In the genomic region with DNA sequence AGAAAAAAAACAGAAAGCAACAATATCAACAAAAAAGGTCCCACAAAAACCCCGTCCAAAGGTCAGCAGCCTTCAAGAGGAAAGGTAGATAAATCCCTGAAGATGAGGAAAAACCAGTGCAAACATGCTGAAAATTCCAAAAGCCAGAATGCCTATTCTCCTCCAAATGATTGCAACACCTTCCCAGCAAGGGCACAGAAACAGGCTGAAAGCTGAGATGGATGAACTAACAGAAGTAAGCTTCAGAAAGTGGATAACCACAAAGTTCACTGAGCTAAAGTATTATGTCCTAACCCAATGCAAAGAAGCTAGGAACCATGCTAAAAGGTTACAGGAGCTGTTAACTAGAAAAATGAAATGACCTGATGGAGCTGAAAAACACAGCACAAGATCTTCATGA, we compare ENCODE assay signal across 18 cellular contexts.
"Had no signal": no experiment of that assay in that cellular context is flagged by ENCODE, and none has a peak within 500 bp of the region (broad histone marks: within the 10 kb centered on the region; RNA-seq: fewer than 3 reads in every experiment).

No MANE protein-coding gene starts in this region.

- H3K27ac ChIP-seq: coronary artery, heart left ventricle, parathyroid adenoma, prostate gland, stomach, thoracic aorta, transverse colon had no signal

- H3K9ac ChIP-seq: parathyroid adenoma had no signal

- H2AFZ ChIP-seq: parathyroid adenoma had no signal

- H3K4me1 ChIP-seq: heart left ventricle, parathyroid adenoma, prostate gland, stomach, transverse colon had no signal

- H3K9me3 ChIP-seq: prostate gland had no signal

- H3K36me3 ChIP-seq: heart left ventricle, prostate gland, stomach, thoracic aorta, transverse colon had no signal

- DNase-seq: effector CD4-positive, alpha-beta T cell; heart left ventricle; hypothalamus; islet precursor cell; mammary epithelial cell; naive thymus-derived CD4-positive, alpha-beta T cell; nephron progenitor cell; retina; small intestine; stimulated activated CD4-positive, alpha-beta T cell treated with anti-CD3 and anti-CD28 coated beads, Interleukin-12 subunit alpha, Interleukin-12 subunit beta, amount 100 ng/mL, for 4 hours; stimulated activated naive CD4-positive, alpha-beta T cell; stomach; substantia nigra; transverse colon had no signal

- H3K79me2 ChIP-seq: parathyroid adenoma had no signal

- H3K27me3 ChIP-seq: stomach, transverse colon had no signal

- H3K4me3 ChIP-seq: coronary artery, heart left ventricle, prostate gland, stomach, thoracic aorta, transverse colon had no signal
